23 cellular contexts compared by ENCODE assay signal in the genomic region with DNA sequence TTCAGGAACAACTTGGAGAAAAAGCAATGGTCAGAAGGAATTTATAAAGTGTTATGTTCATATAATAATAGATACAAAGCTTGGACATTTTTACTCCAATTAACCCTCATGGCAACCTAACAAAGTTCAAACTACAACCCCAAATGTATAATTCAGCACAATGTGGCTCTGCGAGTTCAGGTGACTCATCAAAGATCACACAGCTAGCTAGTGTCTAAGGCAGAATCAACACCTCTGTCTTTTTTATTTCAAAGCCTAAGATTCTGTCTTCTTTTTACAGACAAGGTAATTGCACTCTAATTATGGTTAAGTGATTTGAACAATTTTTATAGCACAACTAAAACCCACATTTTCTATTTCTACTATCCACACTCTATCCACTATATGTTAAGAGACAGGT.
"Had no signal": no experiment of that assay in that cellular context is flagged by ENCODE, and none has a peak within 500 bp of the region (broad histone marks: within the 10 kb centered on the region; RNA-seq: fewer than 3 reads in every experiment).

No MANE protein-coding gene starts in this region.

- H3K4me3 ChIP-seq: pancreas, smooth muscle cell, stomach, suprapubic skin, tibial nerve had no signal

- H3K36me3 ChIP-seq: brain microvascular endothelial cell, neutrophil, pancreas, stomach, suprapubic skin, tibial nerve, WERI-Rb-1 had no signal

- H3K4me1 ChIP-seq: pancreas, stomach, suprapubic skin, tibial nerve had no signal

- H3K27me3 ChIP-seq: brain microvascular endothelial cell, neutrophil, pancreas, stomach, suprapubic skin, tibial nerve had no signal

- H3K9me3 ChIP-seq: neutrophil, pancreas, suprapubic skin had no signal

- DNase-seq: activated CD4-positive, alpha-beta T cell treated with anti-CD3 and anti-CD28 coated beads, Interleukin-2, amount 10 ng/mL, durations not matched to agents 7 days and 5 days; activated CD4-positive, CD25-positive, alpha-beta regulatory T cell treated with anti-CD3 and anti-CD28 coated beads, Interleukin-2, amount 50 U/mL, for 72 hours; activated CD8-positive, alpha-beta T cell treated with anti-CD3 and anti-CD28 coated beads, Interleukin-2, amount 10 ng/mL, durations not matched to agents 7 days and 5 days; activated gamma-delta T cell treated with Interleukin-2 at 50 U/mL for 16 hours; activated T-cell treated with anti-CD3 and anti-CD28 coated beads, Interleukin-2, amount 50 U/mL, for 1 hour; aorta; brain microvascular endothelial cell; effector memory CD4-positive, alpha-beta T cell; glutamatergic neuron; hippocampal formation; left cardiac atrium; mesenchymal stem cell; pancreas; stimulated activated CD4-positive, alpha-beta T cell treated with anti-CD3 and anti-CD28 coated beads, Interleukin-15, amount 100 ng/mL, for 24 hours; stomach; WERI-Rb-1 had no signal

- H3K27ac ChIP-seq: brain microvascular endothelial cell, neutrophil, pancreas, stomach, suprapubic skin, tibial nerve, WERI-Rb-1 had no signal

- FAIRE-seq: colon, frontal cortex, pancreas, TTC549 had no signal

- H3K4me2 ChIP-seq: smooth muscle cell had no signal
